Comparison of ENCODE assay signal across 1 cellular context in genomic region chr10:22294694-22295093, GRCh38.
TF ChIP-seq lines count a peak whose summit lies in the region.

No MANE protein-coding gene starts in this region.

TF ChIP-seq in K562, 482 proteins besides CTCF, POLR2A, EP300 and RAD21:
- TF ChIP-seq, protein P1, sequence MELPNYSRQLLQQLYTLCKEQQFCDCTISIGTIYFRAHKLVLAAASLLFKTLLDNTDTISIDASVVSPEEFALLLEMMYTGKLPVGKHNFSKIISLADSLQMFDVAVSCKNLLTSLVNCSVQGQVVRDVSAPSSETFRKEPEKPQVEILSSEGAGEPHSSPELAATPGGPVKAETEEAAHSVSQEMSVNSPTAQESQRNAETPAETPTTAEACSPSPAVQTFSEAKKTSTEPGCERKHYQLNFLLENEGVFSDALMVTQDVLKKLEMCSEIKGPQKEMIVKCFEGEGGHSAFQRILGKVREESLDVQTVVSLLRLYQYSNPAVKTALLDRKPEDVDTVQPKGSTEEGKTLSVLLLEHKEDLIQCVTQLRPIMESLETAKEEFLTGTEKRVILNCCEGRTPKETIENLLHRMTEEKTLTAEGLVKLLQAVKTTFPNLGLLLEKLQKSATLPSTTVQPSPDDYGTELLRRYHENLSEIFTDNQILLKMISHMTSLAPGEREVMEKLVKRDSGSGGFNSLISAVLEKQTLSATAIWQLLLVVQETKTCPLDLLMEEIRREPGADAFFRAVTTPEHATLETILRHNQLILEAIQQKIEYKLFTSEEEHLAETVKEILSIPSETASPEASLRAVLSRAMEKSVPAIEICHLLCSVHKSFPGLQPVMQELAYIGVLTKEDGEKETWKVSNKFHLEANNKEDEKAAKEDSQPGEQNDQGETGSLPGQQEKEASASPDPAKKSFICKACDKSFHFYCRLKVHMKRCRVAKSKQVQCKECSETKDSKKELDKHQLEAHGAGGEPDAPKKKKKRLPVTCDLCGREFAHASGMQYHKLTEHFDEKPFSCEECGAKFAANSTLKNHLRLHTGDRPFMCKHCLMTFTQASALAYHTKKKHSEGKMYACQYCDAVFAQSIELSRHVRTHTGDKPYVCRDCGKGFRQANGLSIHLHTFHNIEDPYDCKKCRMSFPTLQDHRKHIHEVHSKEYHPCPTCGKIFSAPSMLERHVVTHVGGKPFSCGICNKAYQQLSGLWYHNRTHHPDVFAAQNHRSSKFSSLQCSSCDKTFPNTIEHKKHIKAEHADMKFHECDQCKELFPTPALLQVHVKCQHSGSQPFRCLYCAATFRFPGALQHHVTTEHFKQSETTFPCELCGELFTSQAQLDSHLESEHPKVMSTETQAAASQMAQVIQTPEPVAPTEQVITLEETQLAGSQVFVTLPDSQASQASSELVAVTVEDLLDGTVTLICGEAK (IDR thresholded peaks at IDR 0.05): no peak
- TF ChIP-seq, protein P1 (CRISPR knock-in tag; IDR thresholded peaks at IDR 0.05): no peak
- no peak for TF ChIP-seq HMBOX1 (IDR thresholded peaks at IDR 0.05)
- peak; percentile 45 for TF ChIP-seq NFIC (IDR thresholded peaks at IDR 0.05)
- no peak for TF ChIP-seq CCNT2 (IDR thresholded peaks at IDR 0.05; ENCODE audit: borderline replicate concordance, extremely low read depth, insufficient read length, low read depth, low read length)
